Comparison of ENCODE assay signal across 8 cellular contexts in genomic region chr11:106091480-106092123, GRCh38.
DNase-seq lines count a peak whose midpoint lies in the region; ATAC-seq and FAIRE-seq lines count a peak whose summit lies in the region.

No MANE protein-coding gene starts in this region.

- peak; percentile 6 for DNase-seq in AG08395 (ENCODE audit: low spot score)
- peak; percentile 17 for DNase-seq in GM19239 (ENCODE audit: insufficient read length, low spot score)
- DNase-seq in astrocyte of the hippocampus (ENCODE audit: low read depth, low spot score) = peak; percentile 82
- DNase-seq in NCI-H524 treated with DMSO at 0.1 percent for 48 hours (lab: John Stamatoyannopoulos, UW) = no peak
- no peak for DNase-seq in NCI-H2171 (lab: John Stamatoyannopoulos, UW)
- no peak for DNase-seq in activated CD4-positive, CD25-positive, alpha-beta regulatory T cell treated with anti-CD3 and anti-CD28 coated beads, Interleukin-2, amount 50 U/mL, for 72 hours
- DNase-seq in NCI-H187 treated with DMSO at 0.1 percent for 48 hours (lab: John Stamatoyannopoulos, UW) = no peak

- peak; percentile 97 for ATAC-seq in HG03108 (IDR thresholded peaks at IDR 0.05; ENCODE audit: unreplicated experiment)

- FAIRE-seq in GM19239 (lab: Jason Lieb, UNC) = peak; percentile 91

Comparison
In these comparisons a context has a peak if more than half of its experiments do, and no peak if none do; other contexts are left out.
1. DNase-seq: peak in AG08395 (single experiment), GM19239 (single experiment) and astrocyte of the hippocampus (single experiment); none in NCI-H524 treated with DMSO at 0.1 percent for 48 hours (single experiment), NCI-H2171 (single experiment), activated CD4-positive, CD25-positive, alpha-beta regulatory T cell treated with anti-CD3 and anti-CD28 coated beads, Interleukin-2, amount 50 U/mL, for 72 hours (single experiment) and NCI-H187 treated with DMSO at 0.1 percent for 48 hours (single experiment).